1 cellular context compared by ENCODE assay signal in genomic region chr6:111849298-111849697, GRCh38.
TF ChIP-seq lines count a peak whose summit lies in the region.

No MANE protein-coding gene starts in this region.

TF ChIP-seq in IMR-90, 13 proteins besides CTCF, POLR2A, EP300 and RAD21:
- TF ChIP-seq SMC3 (IDR thresholded peaks at IDR 0.05; ENCODE audit: low read depth, low read length), result no peak
- no peak for TF ChIP-seq MXI1 (IDR thresholded peaks at IDR 0.05; ENCODE audit: borderline replicate concordance, low read depth, low read length)
- no peak for TF ChIP-seq ELK1 (IDR thresholded peaks at IDR 0.05; ENCODE audit: borderline replicate concordance, low read depth, low read length)
